14 cellular contexts compared by ENCODE assay signal in the genomic region with DNA sequence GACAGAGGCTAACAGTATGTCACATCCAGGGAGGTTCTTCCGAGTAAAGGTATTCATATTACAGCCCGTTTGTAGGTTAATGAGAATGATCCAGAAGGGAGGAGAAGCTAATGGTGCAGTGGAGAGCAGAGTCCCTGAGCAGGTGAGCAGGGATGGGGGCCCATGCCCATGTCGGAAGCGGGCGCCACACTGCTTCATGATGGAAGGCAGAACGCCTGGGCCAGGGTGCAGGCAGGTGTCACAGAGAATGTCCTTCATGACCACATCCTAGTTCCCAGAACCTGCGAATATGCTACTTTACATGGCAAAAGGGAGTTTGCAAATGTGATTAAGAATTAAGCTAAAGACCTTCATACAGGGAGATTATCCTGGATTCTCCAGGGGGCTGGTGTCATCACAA.
"Had no signal": no experiment of that assay in that cellular context is flagged by ENCODE, and none has a peak within 500 bp of the region (broad histone marks: within the 10 kb centered on the region; RNA-seq: fewer than 3 reads in every experiment).

No MANE protein-coding gene starts in this region.

- H3K4me3 ChIP-seq: heart left ventricle, skin epidermis, tibial artery, uterus had no signal

- H3K4me1 ChIP-seq: parathyroid adenoma had no signal

- H3K9ac ChIP-seq: parathyroid adenoma had no signal

- H3K36me3 Mint-ChIP-seq: immature natural killer cell had no signal

- H3K79me2 ChIP-seq: parathyroid adenoma had no signal

- H3K27me3 ChIP-seq: uterus had no signal

- H2AFZ ChIP-seq: parathyroid adenoma had no signal

- H3K36me3 ChIP-seq: heart left ventricle, tibial artery, uterus had no signal

- ATAC-seq: activated T-cell treated with anti-CD3 and anti-CD28 coated beads, Interleukin-2, amount 50 U/mL, for 4 hours; effector memory CD8-positive, alpha-beta T cell; heart left ventricle had no signal

- H3K9me3 Mint-ChIP-seq: activated T-cell treated with anti-CD3 and anti-CD28 coated beads, Interleukin-2, amount 50 U/mL, for 4 hours; effector memory CD8-positive, alpha-beta T cell; immature natural killer cell had no signal

- H3K4me3 Mint-ChIP-seq: activated CD4-positive, alpha-beta memory T cell treated with anti-CD3 and anti-CD28 coated beads, Interleukin-2, amount 10 ng/mL, durations not matched to agents 7 days and 5 days had no signal

- H3K27ac ChIP-seq: heart left ventricle, parathyroid adenoma, skin epidermis, tibial artery, uterus had no signal

- H3K9me3 ChIP-seq: heart left ventricle, tibial artery, uterus had no signal

- DNase-seq: activated CD4-positive, alpha-beta memory T cell treated with anti-CD3 and anti-CD28 coated beads, Interleukin-2, amount 10 ng/mL, durations not matched to agents 7 days and 5 days; activated T-cell treated with anti-CD3 and anti-CD28 coated beads, Interleukin-2, amount 50 U/mL, for 4 hours; dermis blood vessel endothelial cell; effector memory CD8-positive, alpha-beta T cell; heart left ventricle; immature natural killer cell; mesendoderm; stimulated activated CD4-positive, alpha-beta T cell treated with anti-CD3 and anti-CD28 coated beads, Interleukin-4, amount 100 ng/mL, for 24 hours; stimulated activated naive CD4-positive, alpha-beta T cell; T-helper 9 cell; tibial artery; uterus had no signal

- H3K27ac Mint-ChIP-seq: activated CD4-positive, alpha-beta memory T cell treated with anti-CD3 and anti-CD28 coated beads, Interleukin-2, amount 10 ng/mL, durations not matched to agents 7 days and 5 days; effector memory CD8-positive, alpha-beta T cell had no signal
